Comparison of ENCODE assay signal across 9 cellular contexts in genomic region chr16:55478827-55479559, GRCh38. TPM values are rescaled to one million over a fixed set of nuclear protein-coding genes. Genes with fewer than 3 reads are reported as not detected.
DNase-seq lines count a peak whose midpoint lies in the region; ATAC-seq, FAIRE-seq and TF ChIP-seq lines count a peak whose summit lies in the region.
"Had no signal": no experiment of that assay in that cellular context is flagged by ENCODE, and none has a peak within 500 bp of the region (broad histone marks: within the 10 kb centered on the region; RNA-seq: fewer than 3 reads in every experiment).

Gene MMP2 (plus strand): TSS chr16:55479198. CDS start chr16:55479480, 282 bp downstream.

- H3K27ac ChIP-seq in pancreas: peak within 1 kb of the TSS in 1 of 4 donors; percentile 23
- H3K27ac ChIP-seq: epithelial cell of prostate had no signal

- peak within 1 kb of the TSS in 2 of 4 donors; percentile 26 to 43 for H3K4me3 ChIP-seq in pancreas

- WGBS in pancreas, 2 donors: 2 to 3% methylated on average over 57 to 63 of the region's 63 CpGs

- TF ChIP-seq CTCF in pancreas (IDR thresholded peaks at IDR 0.05): no peak

- ATAC-seq in SK-N-SH treated with all-trans-retinoic acid at 6 μM for 48 hours (peak; percentile 61), pancreas (peak; percentile 35 to 61 (median 46)), HG03342 (IDR thresholded peaks at IDR 0.05; ENCODE audit: unreplicated experiment) (no peak), HG02852 (IDR thresholded peaks at IDR 0.05; ENCODE audit: unreplicated experiment) (no peak)

- intact Hi-C loops in pancreas (cut with DNase I): no loop called here

- no peaks in the 10 kb centered on the region for H3K4me1 ChIP-seq in pancreas

- DNase-seq in ELF-1 (ENCODE audit: low read depth, low spot score): peak; percentile 84
- DNase-seq in glomerular endothelial cell (ENCODE audit: extremely low read depth, low read depth, low spot score): no peak
- peak in 1 of 6 donors; percentile 16 for DNase-seq in pancreas
- DNase-seq in 8988T: no peak
- DNase-seq in COLO829 (ENCODE audit: low spot score): no peak

- peaks cover 0 to 4% (median 0%) of the 10 kb centered on the region in 4 donors for H3K27me3 ChIP-seq in pancreas

- no peak for FAIRE-seq in pancreas (lab: Jason Lieb, UNC)

- no peaks in the 10 kb centered on the region for H3K9me3 ChIP-seq in pancreas

- no peaks in the 10 kb centered on the region for H3K36me3 ChIP-seq in pancreas

TF ChIP-seq in SK-N-SH treated with all-trans-retinoic acid at 6 μM for 48 hours, 23 proteins besides CTCF, POLR2A, EP300 and RAD21:
- TF ChIP-seq TSHZ2 (CRISPR knock-in tag; IDR thresholded peaks at IDR 0.05) (peak; percentile 35; the same call in 1 of the 2 replicates), ARNTL (CRISPR knock-in tag; IDR thresholded peaks at IDR 0.05; ENCODE audit: borderline replicate concordance, low read depth) (no peak)

RNA-seq across cellular contexts. Expression of gene MMP2, which starts in this region (rescaled TPM):
- 124 and 246 TPM in 2 replicates for total RNA-seq in glomerular endothelial cell
- total RNA-seq in pancreas: 100 to 1,000 TPM in 1 of 6 donors, 10 to 100 TPM in 4, 1 to 10 TPM in 1; 8.3 to 108 (median 28.0) TPM
- 1 to 10 TPM; 6.5 to 8.4 TPM for polyA plus RNA-seq in pancreas

Comparison
In these comparisons a context has a peak if more than half of its experiments do, and no peak if none do; other contexts are left out.
1. ATAC-seq: peak in SK-N-SH treated with all-trans-retinoic acid at 6 μM for 48 hours (single experiment) and pancreas (4 of 4); none in HG03342 (single experiment) and HG02852 (single experiment).